8 cellular contexts compared by ENCODE assay signal in the genomic region with DNA sequence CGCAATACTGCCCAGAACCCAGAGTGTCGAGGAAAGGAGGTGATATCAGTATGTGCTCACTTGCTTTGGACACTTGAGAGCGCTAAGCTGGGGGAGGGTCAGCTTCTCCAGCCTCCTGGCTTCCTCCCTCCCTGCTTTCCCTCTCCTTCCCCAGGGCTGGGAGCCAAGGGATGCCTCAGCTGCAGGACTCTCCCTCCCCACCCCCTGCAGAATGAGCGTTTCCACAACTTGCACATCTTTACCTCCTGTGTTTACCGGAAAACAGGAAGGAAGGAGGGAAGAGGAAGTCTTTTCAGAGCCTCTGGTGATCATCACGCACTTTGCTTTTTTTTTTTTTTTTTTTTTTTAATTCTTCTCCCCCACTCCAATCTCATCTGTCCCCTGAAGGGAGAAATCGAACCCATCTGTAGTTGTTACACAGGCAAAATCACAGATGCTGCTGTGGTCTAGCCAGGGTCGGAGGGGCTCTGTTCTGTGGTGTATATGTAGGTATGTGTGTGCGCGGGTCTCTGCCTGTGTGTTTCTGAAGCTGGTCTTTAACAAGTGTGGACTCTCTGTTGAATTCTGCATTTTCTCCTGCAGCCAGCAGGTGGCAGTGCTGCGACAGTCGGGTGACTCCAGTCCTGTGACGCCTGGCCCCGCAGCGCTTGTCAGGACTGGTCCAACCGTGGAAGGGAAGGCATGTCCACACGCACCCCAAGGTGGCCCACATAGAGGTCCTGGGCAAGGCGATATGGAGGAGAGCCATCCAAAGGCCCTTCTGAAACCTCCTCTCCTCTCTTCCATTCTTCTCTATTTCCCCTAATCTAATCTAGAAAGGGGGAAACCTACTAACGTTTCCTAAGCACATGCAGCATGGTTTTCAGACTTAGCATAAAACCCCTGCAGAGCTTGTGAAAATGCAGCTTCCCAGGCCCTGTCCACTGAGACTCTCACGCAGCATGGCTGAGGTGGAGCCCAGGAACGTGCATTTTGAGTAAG.
DNase-seq lines count a peak whose midpoint lies in the region; ATAC-seq and TF ChIP-seq lines count a peak whose summit lies in the region.

No MANE protein-coding gene starts in this region.

- POLR2A ChIA-PET in activated naive CD8-positive, alpha-beta T cell treated with anti-CD3 and anti-CD28 coated beads, Interleukin-2, amount 10 ng/mL, durations not matched to agents 7 days and 5 days (lab: Charles Lee): interaction anchor here (0.6 to 1.4 kb wide), 5 partner anchors 92 to 262 kb away, joined by 3 to 6 read pairs (median 3); no protein-coding TSS in a partner anchor

- peak overlapping the region; percentile 67 for H3K27ac Mint-ChIP-seq in activated naive CD8-positive, alpha-beta T cell treated with anti-CD3 and anti-CD28 coated beads, Interleukin-2, amount 10 ng/mL, durations not matched to agents 7 days and 5 days
- no peak overlapping the region for H3K27ac Mint-ChIP-seq in progenitor cell of endocrine pancreas

- H3K4me1 ChIP-seq in vagina: peaks cover 7% of the 10 kb centered on the region

- H3K4me3 ChIP-seq in GM12864 (ENCODE audit: low read depth, low read length): no peak overlapping the region
- no peak overlapping the region for H3K4me3 ChIP-seq in vagina

- peaks cover 7% of the 10 kb centered on the region for H3K9me3 Mint-ChIP-seq in activated naive CD8-positive, alpha-beta T cell treated with anti-CD3 and anti-CD28 coated beads, Interleukin-2, amount 10 ng/mL, durations not matched to agents 7 days and 5 days
- peaks cover 5% of the 10 kb centered on the region for H3K9me3 Mint-ChIP-seq in progenitor cell of endocrine pancreas (ENCODE audit: low read depth)

- TF ChIP-seq POLR2A in vagina (IDR thresholded peaks at IDR 0.05): no peak

- TF ChIP-seq CTCF in GM12864 (IDR thresholded peaks at IDR 0.05; ENCODE audit: low read depth, low read length, missing control alignments) (peak; percentile 89), progenitor cell of endocrine pancreas (IDR thresholded peaks at IDR 0.05; ENCODE audit: unreplicated experiment) (peak; percentile 94), vagina (IDR thresholded peaks at IDR 0.05) (peak; percentile 89 to 92 (median 90))

- intact Hi-C loops in cardiac septum (cut with DNase I) (loop anchor here (1.0 to 5.0 kb wide), 2 partner anchors 184 to 261 kb away; no protein-coding TSS in a partner anchor), vagina (cut with DNase I) (loop anchor here (5.0 kb wide), 2 partner anchors 184 to 259 kb away; a partner anchor contains a TSS)

- H3K36me3 ChIP-seq in vagina: no peaks in the 10 kb centered on the region

- peaks cover 3% of the 10 kb centered on the region for H3K27me3 ChIP-seq in vagina

- peaks cover 29% of the 10 kb centered on the region for H3K4me1 Mint-ChIP-seq in activated naive CD8-positive, alpha-beta T cell treated with anti-CD3 and anti-CD28 coated beads, Interleukin-2, amount 10 ng/mL, durations not matched to agents 7 days and 5 days
- H3K4me1 Mint-ChIP-seq in progenitor cell of endocrine pancreas (ENCODE audit: low read depth): no peaks in the 10 kb centered on the region

- peaks cover 35% of the 10 kb centered on the region for H3K27me3 Mint-ChIP-seq in activated naive CD8-positive, alpha-beta T cell treated with anti-CD3 and anti-CD28 coated beads, Interleukin-2, amount 10 ng/mL, durations not matched to agents 7 days and 5 days
- peaks cover 70% of the 10 kb centered on the region for H3K27me3 Mint-ChIP-seq in progenitor cell of endocrine pancreas

- ATAC-seq in HG02759 (IDR thresholded peaks at IDR 0.05; ENCODE audit: unreplicated experiment): peak; percentile 96
- ATAC-seq in activated naive CD8-positive, alpha-beta T cell treated with anti-CD3 and anti-CD28 coated beads, Interleukin-2, amount 10 ng/mL, durations not matched to agents 7 days and 5 days (ENCODE audit: low read depth): peak; percentile 94

- peaks cover 8% of the 10 kb centered on the region for H3K36me3 Mint-ChIP-seq in activated naive CD8-positive, alpha-beta T cell treated with anti-CD3 and anti-CD28 coated beads, Interleukin-2, amount 10 ng/mL, durations not matched to agents 7 days and 5 days
- H3K36me3 Mint-ChIP-seq in progenitor cell of endocrine pancreas (ENCODE audit: insufficient read depth): no peaks in the 10 kb centered on the region

- H3K4me3 Mint-ChIP-seq in activated naive CD8-positive, alpha-beta T cell treated with anti-CD3 and anti-CD28 coated beads, Interleukin-2, amount 10 ng/mL, durations not matched to agents 7 days and 5 days: peak overlapping the region; percentile 81
- no peak overlapping the region for H3K4me3 Mint-ChIP-seq in progenitor cell of endocrine pancreas (ENCODE audit: low read depth)

- no peak overlapping the region for H3K27ac ChIP-seq in vagina

- DNase-seq in GM12864 (ENCODE audit: low read depth): peak; percentile 40
- peak; percentile 60 for DNase-seq in NCI-H1417 treated with DMSO at 0.1 percent for 48 hours (lab: John Stamatoyannopoulos, UW)
- peak; percentile 9 to 68 for DNase-seq in SW 1271 (lab: John Stamatoyannopoulos, UW)
- DNase-seq in activated naive CD8-positive, alpha-beta T cell treated with anti-CD3 and anti-CD28 coated beads, Interleukin-2, amount 10 ng/mL, durations not matched to agents 7 days and 5 days: peak; percentile 90
- peak; percentile 91 for DNase-seq in cardiac septum (ENCODE audit: low spot score)
- DNase-seq in progenitor cell of endocrine pancreas (ENCODE audit: low spot score, unreplicated experiment): peak; percentile 81
- DNase-seq in vagina (ENCODE audit: extremely low spot score in 2 of 2): no peak

- H3K9me3 ChIP-seq in vagina: no peaks in the 10 kb centered on the region

Comparison
In these comparisons a context has a peak if more than half of its experiments do, and no peak if none do; other contexts are left out.
1. DNase-seq: peak in GM12864 (single experiment), NCI-H1417 treated with DMSO at 0.1 percent for 48 hours (single experiment), SW 1271 (2 of 2), activated naive CD8-positive, alpha-beta T cell treated with anti-CD3 and anti-CD28 coated beads, Interleukin-2, amount 10 ng/mL, durations not matched to agents 7 days and 5 days (single experiment), cardiac septum (single experiment) and progenitor cell of endocrine pancreas (single experiment); none in vagina (0 of 2).
2. Peak in every context shown above with its lines, with median percentiles within 50 percentile points of each other: CTCF ChIP-seq.